Comparison of ENCODE assay signal across 23 cellular contexts in genomic region chr18:51603551-51603950, GRCh38.
"Had no signal": no experiment of that assay in that cellular context is flagged by ENCODE, and none has a peak within 500 bp of the region (broad histone marks: within the 10 kb centered on the region; RNA-seq: fewer than 3 reads in every experiment).

No MANE protein-coding gene starts in this region.

- H3K9me3 ChIP-seq: esophagus muscularis mucosa, gastroesophageal sphincter, prostate gland, vagina had no signal

- H3K4me3 ChIP-seq: cardiac muscle cell, esophagus muscularis mucosa, gastroesophageal sphincter, heart right ventricle, left ventricle myocardium inferior, prostate gland, skin epidermis, vagina had no signal

- H3K27me3 Mint-ChIP-seq: dendritic cell treated with granulocyte-macrophage colony-stimulating factor and Interleukin-4, amounts not matched to agents 40 ng/mL and 50 ng/mL, for 4 days had no signal

- H3K4me1 Mint-ChIP-seq: immature natural killer cell; stimulated activated naive CD8-positive, alpha-beta T cell treated with anti-CD3 and anti-CD28 coated beads, Interleukin-15, amount 100 ng/mL, for 72 hours had no signal

- H3K36me3 Mint-ChIP-seq: activated naive CD4-positive, alpha-beta T cell treated with anti-CD3 and anti-CD28 coated beads, Interleukin-2, amount 50 U/mL, for 72 hours had no signal

- H3K27ac ChIP-seq: cardiac muscle cell, esophagus muscularis mucosa, gastroesophageal sphincter, heart right ventricle, left ventricle myocardium inferior, prostate gland, skin epidermis, vagina, VCaP had no signal

- H3K4me1 ChIP-seq: esophagus muscularis mucosa, gastroesophageal sphincter, heart right ventricle, left ventricle myocardium inferior, prostate gland, vagina had no signal

- ATAC-seq: activated naive CD4-positive, alpha-beta T cell treated with anti-CD3 and anti-CD28 coated beads, Interleukin-2, amount 50 U/mL, for 72 hours; gastroesophageal sphincter; heart right ventricle; right cardiac atrium; stimulated activated naive CD8-positive, alpha-beta T cell treated with anti-CD3 and anti-CD28 coated beads, Interleukin-15, amount 100 ng/mL, for 72 hours had no signal

- DNase-seq: activated CD4-positive, alpha-beta T cell treated with anti-CD3 and anti-CD28 coated beads, Interleukin-2, amount 50 U/mL, for 4 hours; activated gamma-delta T cell treated with Interleukin-2 at 50 U/mL for 16 hours; effector CD8-positive, alpha-beta T cell; heart right ventricle; immature natural killer cell; kidney glomerular epithelial cell; left ventricle myocardium inferior; right cardiac atrium; stimulated activated CD4-positive, alpha-beta T cell treated with anti-CD3 and anti-CD28 coated beads, Interleukin-15, amount 100 ng/mL, for 24 hours; stimulated activated CD4-positive, alpha-beta T cell treated with anti-CD3 and anti-CD28 coated beads, Interleukin-2, amount 100 ng/mL, for 48 hours; stimulated activated naive CD8-positive, alpha-beta T cell treated with anti-CD3 and anti-CD28 coated beads, Interleukin-15, amount 100 ng/mL, for 72 hours; trophoblast cell had no signal

- H3K27me3 ChIP-seq: esophagus muscularis mucosa, gastroesophageal sphincter, vagina had no signal

- H3K4me3 Mint-ChIP-seq: activated T-helper 1 cell treated with anti-CD3 and anti-CD28 coated beads, Interleukin-12 subunit alpha, Interleukin-12 subunit beta, Interleukin-2, Interleukin-4 antibody, amounts not matched to agents 30 ng/mL and 10 ng/mL and 1 ng/mL, durations not matched to agents 14 hours and 24 hours and 36 hours; dendritic cell treated with granulocyte-macrophage colony-stimulating factor and Interleukin-4, amounts not matched to agents 40 ng/mL and 50 ng/mL, for 4 days; immature natural killer cell; stimulated activated naive CD8-positive, alpha-beta T cell treated with anti-CD3 and anti-CD28 coated beads, Interleukin-15, amount 100 ng/mL, for 72 hours had no signal

- H3K36me3 ChIP-seq: cardiac muscle cell, esophagus muscularis mucosa, gastroesophageal sphincter, heart right ventricle, left ventricle myocardium inferior, prostate gland, vagina had no signal

- FAIRE-seq: endothelial cell of umbilical vein had no signal

- H3K9me3 Mint-ChIP-seq: activated T-helper 1 cell treated with anti-CD3 and anti-CD28 coated beads, Interleukin-12 subunit alpha, Interleukin-12 subunit beta, Interleukin-2, Interleukin-4 antibody, amounts not matched to agents 30 ng/mL and 10 ng/mL and 1 ng/mL, durations not matched to agents 14 hours and 24 hours and 36 hours had no signal

- H3K27ac Mint-ChIP-seq: activated naive CD4-positive, alpha-beta T cell treated with anti-CD3 and anti-CD28 coated beads, Interleukin-2, amount 50 U/mL, for 72 hours; activated T-helper 1 cell treated with anti-CD3 and anti-CD28 coated beads, Interleukin-12 subunit alpha, Interleukin-12 subunit beta, Interleukin-2, Interleukin-4 antibody, amounts not matched to agents 30 ng/mL and 10 ng/mL and 1 ng/mL, durations not matched to agents 14 hours and 24 hours and 36 hours; dendritic cell treated with granulocyte-macrophage colony-stimulating factor and Interleukin-4, amounts not matched to agents 40 ng/mL and 50 ng/mL, for 4 days; immature natural killer cell; stimulated activated naive CD8-positive, alpha-beta T cell treated with anti-CD3 and anti-CD28 coated beads, Interleukin-15, amount 100 ng/mL, for 72 hours had no signal
